In genomic region chr3:29557825-29558224, GRCh38 we compare ENCODE assay signal across 25 cellular contexts.
"Had no signal": no experiment of that assay in that cellular context is flagged by ENCODE, and none has a peak within 500 bp of the region (broad histone marks: within the 10 kb centered on the region; RNA-seq: fewer than 3 reads in every experiment).

No MANE protein-coding gene starts in this region.

- H3K36me3 ChIP-seq: pancreas, right lobe of liver, stomach, tibial artery had no signal

- H3K27me3 Mint-ChIP-seq: type B pancreatic cell had no signal

- H3K4me3 ChIP-seq: dorsolateral prefrontal cortex, gastrocnemius medialis, pancreas, right lobe of liver, stomach, tibial artery had no signal

- ATAC-seq: esophagus mucosa, gastrocnemius medialis, left lobe of liver, natural killer cell, pancreas, right lobe of liver had no signal

- DNase-seq: cerebellar nuclear complex; dorsolateral prefrontal cortex; effector CD4-positive, alpha-beta T cell; foreskin fibroblast; gastrocnemius medialis; head of caudate nucleus; kidney; mesendoderm; natural killer cell; occipital lobe; pancreas; retina; right lobe of liver; small intestine; stimulated activated CD4-positive, alpha-beta T cell treated with anti-CD3 and anti-CD28 coated beads, Interleukin-12 subunit alpha, Interleukin-12 subunit beta, amount 100 ng/mL, for 4 hours; stimulated activated CD4-positive, alpha-beta T cell treated with anti-CD3 and anti-CD28 coated beads, Interleukin-1b, Interleukin-23, amount 100 ng/mL, for 48 hours; stimulated activated CD4-positive, alpha-beta T cell treated with anti-CD3 and anti-CD28 coated beads, Interleukin-4, amount 100 ng/mL, for 1 hour; stimulated activated CD8-positive, alpha-beta memory T cell treated with anti-CD3 and anti-CD28 coated beads, Interleukin-4, amount 100 ng/mL, for 48 hours; stimulated activated naive CD4-positive, alpha-beta T cell; stomach; tibial artery had no signal

- H3K27ac ChIP-seq: dorsolateral prefrontal cortex, epithelial cell of prostate, gastrocnemius medialis, pancreas, right lobe of liver had no signal

- H3K4me1 ChIP-seq: pancreas, right lobe of liver had no signal

- H3K27me3 ChIP-seq: gastrocnemius medialis, pancreas, right lobe of liver, stomach, tibial artery had no signal

- H3K9me3 ChIP-seq: gastrocnemius medialis, pancreas, right lobe of liver, stomach, tibial artery had no signal

- H3K9me3 Mint-ChIP-seq: type B pancreatic cell had no signal

- H3K4me3 Mint-ChIP-seq: natural killer cell, type B pancreatic cell had no signal

- H3K27ac Mint-ChIP-seq: natural killer cell, type B pancreatic cell had no signal

- H3K4me1 Mint-ChIP-seq: natural killer cell had no signal
